ENCODE assay signal across 30 cellular contexts in genomic region chr14:76282581-76282980, GRCh38.
"Had no signal": no experiment of that assay in that cellular context is flagged by ENCODE, and none has a peak within 500 bp of the region (broad histone marks: within the 10 kb centered on the region; RNA-seq: fewer than 3 reads in every experiment).

No MANE protein-coding gene starts in this region.

- H3K9me3 Mint-ChIP-seq: activated naive CD8-positive, alpha-beta T cell treated with anti-CD3 and anti-CD28 coated beads, Interleukin-2, amount 10 ng/mL, durations not matched to agents 7 days and 5 days; activated T-helper 17 cell treated with anti-CD3 and anti-CD28 coated beads, Interleukin-2, amount 50 U/mL, for 72 hours had no signal

- H3K27me3 ChIP-seq: adrenal gland, body of pancreas, SJCRH30 had no signal

- H3K4me3 Mint-ChIP-seq: activated CD4-positive, alpha-beta T cell treated with anti-CD3 and anti-CD28 coated beads for 36 hours; activated CD8-positive, alpha-beta T cell treated with anti-CD3 and anti-CD28 coated beads for 36 hours; activated naive CD8-positive, alpha-beta T cell treated with anti-CD3 and anti-CD28 coated beads, Interleukin-2, amount 10 ng/mL, durations not matched to agents 7 days and 5 days; activated T-helper 17 cell treated with anti-CD3 and anti-CD28 coated beads, Interleukin-2, amount 50 U/mL, for 72 hours had no signal

- H3K36me3 ChIP-seq: adrenal gland, SJCRH30 had no signal

- H3K4me2 ChIP-seq: SK-N-SH had no signal

- DNase-seq: activated CD4-positive, alpha-beta T cell treated with anti-CD3 and anti-CD28 coated beads for 36 hours; activated CD8-positive, alpha-beta T cell treated with anti-CD3 and anti-CD28 coated beads for 36 hours; activated gamma-delta T cell; activated naive CD4-positive, alpha-beta T cell treated with anti-CD3 and anti-CD28 coated beads, Interleukin-2, amount 50 U/mL, for 16 hours; activated naive CD8-positive, alpha-beta T cell treated with anti-CD3 and anti-CD28 coated beads, Interleukin-2, amount 10 ng/mL, durations not matched to agents 7 days and 5 days; activated T-cell treated with anti-CD3 and anti-CD28 coated beads for 4 hours; activated T-cell treated with anti-CD3 and anti-CD28 coated beads, Interleukin-2, amount 50 U/mL, for 48 hours; adrenal gland; aorta; body of pancreas; central memory CD4-positive, alpha-beta T cell; Karpas-422; MM.1S; NCI-H1105; NCI-H1436; NCI-H1694 treated with DMSO at 0.1 percent for 48 hours; NCI-H2029 treated with DMSO at 0.1 percent for 48 hours; NCI-H345; NCI-H510A; NCI-H526 treated with DMSO at 0.1 percent for 48 hours; NCI-H82; Right ventricle myocardium superior; RPMI8226; SJCRH30; SK-N-SH; T-helper 1 cell had no signal

- FAIRE-seq: bronchial epithelial cell had no signal

- H3K36me3 Mint-ChIP-seq: activated naive CD8-positive, alpha-beta T cell treated with anti-CD3 and anti-CD28 coated beads, Interleukin-2, amount 10 ng/mL, durations not matched to agents 7 days and 5 days had no signal

- H3K27ac ChIP-seq: adrenal gland, body of pancreas, SJCRH30, VCaP had no signal

- H3K27ac Mint-ChIP-seq: activated CD4-positive, alpha-beta T cell treated with anti-CD3 and anti-CD28 coated beads for 36 hours; activated CD8-positive, alpha-beta T cell treated with anti-CD3 and anti-CD28 coated beads for 36 hours; activated naive CD8-positive, alpha-beta T cell treated with anti-CD3 and anti-CD28 coated beads, Interleukin-2, amount 10 ng/mL, durations not matched to agents 7 days and 5 days; activated T-helper 17 cell treated with anti-CD3 and anti-CD28 coated beads, Interleukin-2, amount 50 U/mL, for 72 hours had no signal

- H3K4me3 ChIP-seq: adrenal gland, body of pancreas, SJCRH30 had no signal

- H3K4me1 Mint-ChIP-seq: activated CD4-positive, alpha-beta T cell treated with anti-CD3 and anti-CD28 coated beads for 36 hours; activated naive CD8-positive, alpha-beta T cell treated with anti-CD3 and anti-CD28 coated beads, Interleukin-2, amount 10 ng/mL, durations not matched to agents 7 days and 5 days; activated T-helper 17 cell treated with anti-CD3 and anti-CD28 coated beads, Interleukin-2, amount 50 U/mL, for 72 hours had no signal

- H3K9ac ChIP-seq: SK-N-SH had no signal

- ATAC-seq: activated CD4-positive, alpha-beta T cell treated with anti-CD3 and anti-CD28 coated beads for 36 hours; activated CD8-positive, alpha-beta T cell treated with anti-CD3 and anti-CD28 coated beads for 36 hours; activated T-helper 17 cell treated with anti-CD3 and anti-CD28 coated beads, Interleukin-2, amount 50 U/mL, for 72 hours; body of pancreas; Panc1 had no signal

- H3K4me1 ChIP-seq: adrenal gland, body of pancreas, SJCRH30 had no signal

- H3K9me3 ChIP-seq: adrenal gland, body of pancreas, SJCRH30, SK-N-SH had no signal
